Comparison of ENCODE assay signal across 1 cellular context in genomic region chr13:99647593-99647980, GRCh38.
TF ChIP-seq lines count a peak whose summit lies in the region.

No MANE protein-coding gene starts in this region.

TF ChIP-seq in GM23338, 12 proteins besides CTCF, POLR2A, EP300 and RAD21 (continued from another document):
- TF ChIP-seq ZNF462 (CRISPR knock-in tag; IDR thresholded peaks at IDR 0.05) = no peak
- TF ChIP-seq EZH2 (IDR thresholded peaks at IDR 0.05; ENCODE audit: low read depth, unreplicated experiment) = no peak
- no peak for TF ChIP-seq NANOG (IDR thresholded peaks at IDR 0.05; ENCODE audit: borderline replicate concordance)
- no peak for TF ChIP-seq EZH2phosphoT487 (IDR thresholded peaks at IDR 0.05; ENCODE audit: unreplicated experiment)
- TF ChIP-seq CREB1 (CRISPR knock-in tag; IDR thresholded peaks at IDR 0.05; ENCODE audit: low read depth) = no peak
